ENCODE assay signal across 1 cellular context in the genomic region with DNA sequence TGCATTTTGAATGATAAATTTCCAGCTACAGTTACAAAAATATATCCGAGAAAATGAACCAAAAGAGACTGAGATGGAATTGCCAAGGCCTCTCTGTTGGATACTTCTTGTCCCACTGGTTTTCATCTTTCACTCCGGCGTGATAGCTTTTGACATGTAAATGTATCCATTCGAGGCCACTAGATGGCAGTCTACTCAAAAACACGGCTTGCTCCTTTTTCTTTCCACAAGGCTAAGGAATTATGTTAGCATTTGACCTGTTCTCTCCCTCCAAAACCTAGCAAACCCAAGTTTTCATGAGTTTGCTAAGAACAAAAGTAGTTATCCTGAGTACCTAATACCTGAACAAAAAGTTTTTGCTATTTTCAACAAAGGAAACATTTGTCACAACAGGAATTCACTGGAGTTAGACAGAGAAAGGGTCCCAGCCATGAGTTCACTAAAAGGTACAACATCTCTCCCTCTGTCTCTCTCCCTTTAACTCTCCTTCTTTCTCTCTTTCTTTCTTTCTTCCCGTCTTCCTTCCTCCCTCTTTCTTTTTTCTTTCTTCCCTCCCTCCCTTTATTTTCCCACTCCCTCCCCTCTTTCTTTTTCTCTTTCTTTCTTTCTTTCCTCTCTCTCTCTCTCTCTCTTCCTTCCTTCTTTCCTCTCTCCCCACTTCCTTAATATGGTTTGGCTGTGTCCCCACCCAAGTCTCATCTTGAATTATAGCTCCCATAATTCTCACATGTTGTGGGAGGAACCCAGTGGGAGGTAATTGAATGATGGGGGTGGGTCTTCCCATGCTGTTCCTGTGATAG.
TF ChIP-seq lines count a peak whose summit lies in the region.

No MANE protein-coding gene starts in this region.

TF ChIP-seq in GM23338, 12 proteins besides CTCF, POLR2A, EP300 and RAD21 (continued from another document):
- TF ChIP-seq, protein P1, sequence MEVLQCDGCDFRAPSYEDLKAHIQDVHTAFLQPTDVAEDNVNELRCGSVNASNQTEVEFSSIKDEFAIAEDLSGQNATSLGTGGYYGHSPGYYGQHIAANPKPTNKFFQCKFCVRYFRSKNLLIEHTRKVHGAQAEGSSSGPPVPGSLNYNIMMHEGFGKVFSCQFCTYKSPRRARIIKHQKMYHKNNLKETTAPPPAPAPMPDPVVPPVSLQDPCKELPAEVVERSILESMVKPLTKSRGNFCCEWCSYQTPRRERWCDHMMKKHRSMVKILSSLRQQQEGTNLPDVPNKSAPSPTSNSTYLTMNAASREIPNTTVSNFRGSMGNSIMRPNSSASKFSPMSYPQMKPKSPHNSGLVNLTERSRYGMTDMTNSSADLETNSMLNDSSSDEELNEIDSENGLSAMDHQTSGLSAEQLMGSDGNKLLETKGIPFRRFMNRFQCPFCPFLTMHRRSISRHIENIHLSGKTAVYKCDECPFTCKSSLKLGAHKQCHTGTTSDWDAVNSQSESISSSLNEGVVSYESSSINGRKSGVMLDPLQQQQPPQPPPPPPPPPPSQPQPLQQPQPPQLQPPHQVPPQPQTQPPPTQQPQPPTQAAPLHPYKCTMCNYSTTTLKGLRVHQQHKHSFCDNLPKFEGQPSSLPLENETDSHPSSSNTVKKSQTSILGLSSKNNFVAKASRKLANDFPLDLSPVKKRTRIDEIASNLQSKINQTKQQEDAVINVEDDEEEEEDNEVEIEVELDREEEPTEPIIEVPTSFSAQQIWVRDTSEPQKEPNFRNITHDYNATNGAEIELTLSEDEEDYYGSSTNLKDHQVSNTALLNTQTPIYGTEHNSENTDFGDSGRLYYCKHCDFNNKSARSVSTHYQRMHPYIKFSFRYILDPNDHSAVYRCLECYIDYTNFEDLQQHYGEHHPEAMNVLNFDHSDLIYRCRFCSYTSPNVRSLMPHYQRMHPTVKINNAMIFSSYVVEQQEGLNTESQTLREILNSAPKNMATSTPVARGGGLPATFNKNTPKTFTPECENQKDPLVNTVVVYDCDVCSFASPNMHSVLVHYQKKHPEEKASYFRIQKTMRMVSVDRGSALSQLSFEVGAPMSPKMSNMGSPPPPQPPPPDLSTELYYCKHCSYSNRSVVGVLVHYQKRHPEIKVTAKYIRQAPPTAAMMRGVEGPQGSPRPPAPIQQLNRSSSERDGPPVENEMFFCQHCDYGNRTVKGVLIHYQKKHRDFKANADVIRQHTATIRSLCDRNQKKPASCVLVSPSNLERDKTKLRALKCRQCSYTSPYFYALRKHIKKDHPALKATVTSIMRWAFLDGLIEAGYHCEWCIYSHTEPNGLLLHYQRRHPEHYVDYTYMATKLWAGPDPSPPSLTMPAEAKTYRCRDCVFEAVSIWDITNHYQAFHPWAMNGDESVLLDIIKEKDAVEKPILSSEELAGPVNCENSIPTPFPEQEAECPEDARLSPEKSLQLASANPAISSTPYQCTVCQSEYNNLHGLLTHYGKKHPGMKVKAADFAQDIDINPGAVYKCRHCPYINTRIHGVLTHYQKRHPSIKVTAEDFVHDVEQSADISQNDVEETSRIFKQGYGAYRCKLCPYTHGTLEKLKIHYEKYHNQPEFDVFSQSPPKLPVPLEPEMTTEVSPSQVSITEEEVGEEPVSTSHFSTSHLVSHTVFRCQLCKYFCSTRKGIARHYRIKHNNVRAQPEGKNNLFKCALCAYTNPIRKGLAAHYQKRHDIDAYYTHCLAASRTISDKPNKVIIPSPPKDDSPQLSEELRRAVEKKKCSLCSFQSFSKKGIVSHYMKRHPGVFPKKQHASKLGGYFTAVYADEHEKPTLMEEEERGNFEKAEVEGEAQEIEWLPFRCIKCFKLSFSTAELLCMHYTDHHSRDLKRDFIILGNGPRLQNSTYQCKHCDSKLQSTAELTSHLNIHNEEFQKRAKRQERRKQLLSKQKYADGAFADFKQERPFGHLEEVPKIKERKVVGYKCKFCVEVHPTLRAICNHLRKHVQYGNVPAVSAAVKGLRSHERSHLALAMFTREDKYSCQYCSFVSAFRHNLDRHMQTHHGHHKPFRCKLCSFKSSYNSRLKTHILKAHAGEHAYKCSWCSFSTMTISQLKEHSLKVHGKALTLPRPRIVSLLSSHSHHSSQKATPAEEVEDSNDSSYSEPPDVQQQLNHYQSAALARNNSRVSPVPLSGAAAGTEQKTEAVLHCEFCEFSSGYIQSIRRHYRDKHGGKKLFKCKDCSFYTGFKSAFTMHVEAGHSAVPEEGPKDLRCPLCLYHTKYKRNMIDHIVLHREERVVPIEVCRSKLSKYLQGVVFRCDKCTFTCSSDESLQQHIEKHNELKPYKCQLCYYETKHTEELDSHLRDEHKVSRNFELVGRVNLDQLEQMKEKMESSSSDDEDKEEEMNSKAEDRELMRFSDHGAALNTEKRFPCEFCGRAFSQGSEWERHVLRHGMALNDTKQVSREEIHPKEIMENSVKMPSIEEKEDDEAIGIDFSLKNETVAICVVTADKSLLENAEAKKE (CRISPR knock-in tag; IDR thresholded peaks at IDR 0.05) = no peak
- TF ChIP-seq JUNB (IDR thresholded peaks at IDR 0.05; ENCODE audit: unreplicated experiment) (no peak), EZH2phosphoT487 (IDR thresholded peaks at IDR 0.05; ENCODE audit: unreplicated experiment) (no peak)
TF ChIP-seq in GM23338: peak in this region for 0.
